ENCODE assay signal across 1 cellular context in genomic region chr19:40721140-40721486, GRCh38.
TF ChIP-seq lines count a peak whose summit lies in the region.

No MANE protein-coding gene starts in this region.

TF ChIP-seq in HepG2, 621 proteins besides CTCF, POLR2A, EP300 and RAD21:
- TF ChIP-seq ZBTB34 (CRISPR knock-in tag; IDR thresholded peaks at IDR 0.05), result no peak
- no peak for TF ChIP-seq HOXA7 (CRISPR knock-in tag; IDR thresholded peaks at IDR 0.05)
TF ChIP-seq in HepG2: peak in this region for 0.
